1 cellular context compared by ENCODE assay signal in genomic region chr1:21901986-21902377, GRCh38.
TF ChIP-seq lines count a peak whose summit lies in the region.

No MANE protein-coding gene starts in this region.

TF ChIP-seq in K562, 482 proteins besides CTCF, POLR2A, EP300 and RAD21:
- 0 out of 2 replicates have a peak, but pooled peaks have one; percentile 24 for TF ChIP-seq RBFOX2 (IDR thresholded peaks at IDR 0.05; ENCODE audit: low read depth, low read length)
- TF ChIP-seq MYBL2 (IDR thresholded peaks at IDR 0.05; ENCODE audit: low read depth), result no peak
- 0 out of 2 replicates have a peak, but pooled peaks have one; percentile 19 for TF ChIP-seq MYBL2 (CRISPR knock-in tag; IDR thresholded peaks at IDR 0.05; ENCODE audit: borderline replicate concordance)
- no peak for TF ChIP-seq CHCHD3 (CRISPR knock-in tag; IDR thresholded peaks at IDR 0.05)
- 0 out of 2 replicates have a peak, but pooled peaks have one; percentile 5 for TF ChIP-seq MYNN (IDR thresholded peaks at IDR 0.05)
- TF ChIP-seq MYNN (CRISPR knock-in tag; IDR thresholded peaks at IDR 0.05), result no peak
TF ChIP-seq in K562: peak in this region for 3.
